In genomic region chr19:8367327-8368001, GRCh38 we compare ENCODE assay signal across 9 cellular contexts. TPM values are rescaled to one million over a fixed set of nuclear protein-coding genes. Genes with fewer than 3 reads are reported as not detected.
DNase-seq lines count a peak whose midpoint lies in the region; ATAC-seq and TF ChIP-seq lines count a peak whose summit lies in the region.
"Had no signal": no experiment of that assay in that cellular context is flagged by ENCODE, and none has a peak within 500 bp of the region (broad histone marks: within the 10 kb centered on the region; RNA-seq: fewer than 3 reads in every experiment).

No MANE protein-coding gene starts in this region.

- peaks cover 34% of the 10 kb centered on the region for H3K27me3 Mint-ChIP-seq in progenitor cell of endocrine pancreas

- no peak overlapping the region for H3K4me3 Mint-ChIP-seq in progenitor cell of endocrine pancreas (ENCODE audit: low read depth)
- H3K4me3 Mint-ChIP-seq: activated naive CD4-positive, alpha-beta T cell treated with anti-CD3 and anti-CD28 coated beads, Interleukin-2, amount 50 U/mL, for 24 hours had no signal

- peaks cover 12% of the 10 kb centered on the region for H3K4me1 Mint-ChIP-seq in progenitor cell of endocrine pancreas (ENCODE audit: low read depth)

- no peak for TF ChIP-seq CTCF in progenitor cell of endocrine pancreas (IDR thresholded peaks at IDR 0.05; ENCODE audit: unreplicated experiment)

- H3K36me3 Mint-ChIP-seq in progenitor cell of endocrine pancreas (ENCODE audit: insufficient read depth) = peaks cover 2% of the 10 kb centered on the region
- H3K36me3 Mint-ChIP-seq: activated naive CD4-positive, alpha-beta T cell treated with anti-CD3 and anti-CD28 coated beads, Interleukin-2, amount 50 U/mL, for 24 hours had no signal

- intact Hi-C loops in cardiac septum (cut with DNase I) = no loop called here
- intact Hi-C loops in posterior vena cava (cut with DNase I) = no loop called here

- DNase-seq in A172 (ENCODE audit: low spot score) = peak; percentile 98
- peak; percentile 76 for DNase-seq in HT-29 (ENCODE audit: low spot score)
- peak; percentile 91 for DNase-seq in cardiac septum (ENCODE audit: low spot score)
- peak; percentile 91 for DNase-seq in posterior vena cava (ENCODE audit: low spot score)
- DNase-seq in progenitor cell of endocrine pancreas (ENCODE audit: low spot score, unreplicated experiment) = no peak

- WGBS in adipose tissue, 3 donors = 17 to 20% (median 20%) methylated on average over 22 to 23 of the region's 23 CpGs

- no peaks in the 10 kb centered on the region for H3K9me3 Mint-ChIP-seq in progenitor cell of endocrine pancreas (ENCODE audit: low read depth)
- H3K9me3 Mint-ChIP-seq: activated naive CD4-positive, alpha-beta T cell treated with anti-CD3 and anti-CD28 coated beads, Interleukin-2, amount 50 U/mL, for 24 hours had no signal

- no peak for ATAC-seq in HG02759 (IDR thresholded peaks at IDR 0.05; ENCODE audit: unreplicated experiment)
- ATAC-seq in GM19351 (IDR thresholded peaks at IDR 0.05; ENCODE audit: unreplicated experiment) = no peak

- peak overlapping the region; percentile 63 for H3K27ac ChIP-seq in adipose tissue (ENCODE audit: low read depth, low read length)

- H3K27ac Mint-ChIP-seq in progenitor cell of endocrine pancreas = no peak overlapping the region
- H3K27ac Mint-ChIP-seq: activated naive CD4-positive, alpha-beta T cell treated with anti-CD3 and anti-CD28 coated beads, Interleukin-2, amount 50 U/mL, for 24 hours had no signal

RNA-seq across cellular contexts. Expression of gene ANGPTL4, which starts 3.5 kb away (rescaled TPM):
- total RNA-seq in A172 (2014; rRNA removed; shearing (Covaris generic)) = not detected in 2 replicates
- 0.20 TPM in 1 of 2 replicates, not detected in the other for total RNA-seq in HT-29 (2014; rRNA removed; shearing (Covaris generic))
- polyA plus RNA-seq in adipose tissue = 100 to 1,000 TPM in 1 of 3 donors, 10 to 100 TPM in 2; 43.9 to 297 (median 47.8) TPM
- total RNA-seq in cardiac septum = 4.1 TPM
- 10 to 100 TPM; 10.4 to 95.3 TPM for total RNA-seq in posterior vena cava
- total RNA-seq in progenitor cell of endocrine pancreas = 0.77 and 1.1 TPM in 2 replicates

RNA-seq across cellular contexts. Expression of gene RAB11B, which starts 22.7 kb away (rescaled TPM):
- 3.1 and 8.0 TPM in 2 replicates for total RNA-seq in A172 (2014; rRNA removed; shearing (Covaris generic))
- total RNA-seq in HT-29 (2014; rRNA removed; shearing (Covaris generic)) = 24.0 and 37.1 TPM in 2 replicates
- 100 to 1,000 TPM in 1 of 3 donors, 10 to 100 TPM in 2; 80.4 to 105 (median 86.1) TPM for polyA plus RNA-seq in adipose tissue
- total RNA-seq in cardiac septum (132 TPM), posterior vena cava (10 to 100 TPM; 83.1 to 86.9 TPM), progenitor cell of endocrine pancreas (180 and 191 TPM in 2 replicates)

RNA-seq across cellular contexts. Expression of gene KANK3, which starts 24.4 kb away (rescaled TPM):
- 1.0 and 1.2 TPM in 2 replicates for total RNA-seq in A172 (2014; rRNA removed; shearing (Covaris generic))
- 0.23 and 1.4 TPM in 2 replicates for total RNA-seq in HT-29 (2014; rRNA removed; shearing (Covaris generic))
- 10 to 100 TPM in 2 of 3 donors, 1 to 10 TPM in 1; 5.1 to 31.9 (median 30.5) TPM for polyA plus RNA-seq in adipose tissue
- total RNA-seq in cardiac septum (13.1 TPM), posterior vena cava (10 to 100 TPM; 11.0 to 22.5 TPM), progenitor cell of endocrine pancreas (0.36 and 0.91 TPM in 2 replicates)

RNA-seq across cellular contexts. Expression of gene MARCHF2, which starts 45.6 kb away (rescaled TPM):
- 53.3 and 80.8 TPM in 2 replicates for total RNA-seq in A172 (2014; rRNA removed; shearing (Covaris generic))
- total RNA-seq in HT-29 (2014; rRNA removed; shearing (Covaris generic)) = 20.0 and 25.2 TPM in 2 replicates
- 10 to 100 TPM; 13.4 to 97.9 (median 58.4) TPM for polyA plus RNA-seq in adipose tissue
- 84.3 TPM for total RNA-seq in cardiac septum
- 10 to 100 TPM; 50.3 to 57.6 TPM for total RNA-seq in posterior vena cava
- total RNA-seq in progenitor cell of endocrine pancreas = 21.3 and 23.0 TPM in 2 replicates

RNA-seq across cellular contexts. Expression of gene RPS28, which starts 46.2 kb away (rescaled TPM):
- total RNA-seq in A172 (2014; rRNA removed; shearing (Covaris generic)) = 193 and 479 TPM in 2 replicates
- 1,376 and 1,588 TPM in 2 replicates for total RNA-seq in HT-29 (2014; rRNA removed; shearing (Covaris generic))
- 100 to 1,000 TPM; 541 to 965 (median 935) TPM for polyA plus RNA-seq in adipose tissue
- total RNA-seq in cardiac septum (669 TPM), posterior vena cava (100 to 1,000 TPM; 798 to 911 TPM), progenitor cell of endocrine pancreas (1,546 and 1,552 TPM in 2 replicates)
